23 cellular contexts compared by ENCODE assay signal in genomic region chr6:163605388-163606097, GRCh38.
"Had no signal": no experiment of that assay in that cellular context is flagged by ENCODE, and none has a peak within 500 bp of the region (broad histone marks: within the 10 kb centered on the region; RNA-seq: fewer than 3 reads in every experiment).

No MANE protein-coding gene starts in this region.

- H3K36me3 Mint-ChIP-seq: activated naive CD4-positive, alpha-beta T cell treated with anti-CD3 and anti-CD28 coated beads, Interleukin-2, amount 10 ng/mL, durations not matched to agents 7 days and 5 days; activated naive CD8-positive, alpha-beta T cell treated with anti-CD3 and anti-CD28 coated beads, Interleukin-2, amount 10 ng/mL, durations not matched to agents 7 days and 5 days had no signal

- H3K4me3 Mint-ChIP-seq: activated CD4-positive, alpha-beta T cell treated with anti-CD3 and anti-CD28 coated beads for 36 hours; activated CD8-positive, alpha-beta T cell treated with anti-CD3 and anti-CD28 coated beads for 36 hours; activated naive CD4-positive, alpha-beta T cell treated with anti-CD3 and anti-CD28 coated beads, Interleukin-2, amount 10 ng/mL, durations not matched to agents 7 days and 5 days; activated naive CD8-positive, alpha-beta T cell treated with anti-CD3 and anti-CD28 coated beads, Interleukin-2, amount 10 ng/mL, durations not matched to agents 7 days and 5 days; activated T-cell treated with anti-CD3 and anti-CD28 coated beads, Interleukin-2, amount 50 U/mL, for 72 hours; T-helper 17 cell had no signal

- H3K27ac Mint-ChIP-seq: activated CD4-positive, alpha-beta T cell treated with anti-CD3 and anti-CD28 coated beads for 36 hours; activated CD8-positive, alpha-beta T cell treated with anti-CD3 and anti-CD28 coated beads for 36 hours; activated naive CD4-positive, alpha-beta T cell treated with anti-CD3 and anti-CD28 coated beads, Interleukin-2, amount 10 ng/mL, durations not matched to agents 7 days and 5 days; activated naive CD8-positive, alpha-beta T cell treated with anti-CD3 and anti-CD28 coated beads, Interleukin-2, amount 10 ng/mL, durations not matched to agents 7 days and 5 days; activated T-cell treated with anti-CD3 and anti-CD28 coated beads, Interleukin-2, amount 50 U/mL, for 72 hours; activated T-helper 2 cell treated with anti-CD3 and anti-CD28 coated beads, Interferon-gamma antibody, Interleukin-2, Interleukin-4, amounts not matched to agents 10 μg/mL and 5 μg/mL and 100 μg/mL, durations not matched to agents 14 hours and 24 hours and 36 hours; T-helper 17 cell had no signal

- ATAC-seq: activated CD4-positive, alpha-beta T cell treated with anti-CD3 and anti-CD28 coated beads for 36 hours; activated CD8-positive, alpha-beta T cell treated with anti-CD3 and anti-CD28 coated beads for 36 hours; activated T-cell treated with anti-CD3 and anti-CD28 coated beads, Interleukin-2, amount 50 U/mL, for 72 hours; T-helper 17 cell had no signal

- H3K4me1 Mint-ChIP-seq: activated CD4-positive, alpha-beta T cell treated with anti-CD3 and anti-CD28 coated beads for 36 hours; activated naive CD4-positive, alpha-beta T cell treated with anti-CD3 and anti-CD28 coated beads, Interleukin-2, amount 10 ng/mL, durations not matched to agents 7 days and 5 days had no signal

- H3K9me3 Mint-ChIP-seq: activated naive CD4-positive, alpha-beta T cell treated with anti-CD3 and anti-CD28 coated beads, Interleukin-2, amount 10 ng/mL, durations not matched to agents 7 days and 5 days; activated naive CD8-positive, alpha-beta T cell treated with anti-CD3 and anti-CD28 coated beads, Interleukin-2, amount 10 ng/mL, durations not matched to agents 7 days and 5 days; activated T-helper 2 cell treated with anti-CD3 and anti-CD28 coated beads, Interferon-gamma antibody, Interleukin-2, Interleukin-4, amounts not matched to agents 10 μg/mL and 5 μg/mL and 100 μg/mL, durations not matched to agents 14 hours and 24 hours and 36 hours had no signal

- DNase-seq: activated CD4-positive, alpha-beta T cell treated with anti-CD3 and anti-CD28 coated beads for 36 hours; activated CD4-positive, alpha-beta T cell treated with anti-CD3 and anti-CD28 coated beads, Interleukin-2, amount 50 U/mL, for 1 hour; activated CD8-positive, alpha-beta memory T cell treated with anti-CD3 and anti-CD28 coated beads, Interleukin-2, amount 50 U/mL, for 4 hours; activated CD8-positive, alpha-beta T cell treated with anti-CD3 and anti-CD28 coated beads for 36 hours; activated gamma-delta T cell treated with Interleukin-2 at 50 U/mL for 16 hours; activated naive CD4-positive, alpha-beta T cell treated with anti-CD3 and anti-CD28 coated beads, Interleukin-2, amount 10 ng/mL, durations not matched to agents 7 days and 5 days; activated naive CD8-positive, alpha-beta T cell treated with anti-CD3 and anti-CD28 coated beads, Interleukin-2, amount 10 ng/mL, durations not matched to agents 7 days and 5 days; activated T-cell treated with anti-CD3 and anti-CD28 coated beads, Interleukin-2, amount 50 U/mL, for 72 hours; adrenal gland; anterior cingulate cortex; cerebellar nuclear complex; IMR-90; MG63; NCI-H1092 treated with DMSO at 0.1 percent for 48 hours; NCI-H1436; NCI-H1694 treated with DMSO at 0.1 percent for 48 hours; NCI-H2029 treated with DMSO at 0.1 percent for 48 hours; NCI-H510A treated with DMSO at 0.1 percent for 48 hours; NCI-H69; SIG-M5; T-helper 17 cell; T-helper 9 cell had no signal
